ENCODE assay signal across 17 cellular contexts in the genomic region with DNA sequence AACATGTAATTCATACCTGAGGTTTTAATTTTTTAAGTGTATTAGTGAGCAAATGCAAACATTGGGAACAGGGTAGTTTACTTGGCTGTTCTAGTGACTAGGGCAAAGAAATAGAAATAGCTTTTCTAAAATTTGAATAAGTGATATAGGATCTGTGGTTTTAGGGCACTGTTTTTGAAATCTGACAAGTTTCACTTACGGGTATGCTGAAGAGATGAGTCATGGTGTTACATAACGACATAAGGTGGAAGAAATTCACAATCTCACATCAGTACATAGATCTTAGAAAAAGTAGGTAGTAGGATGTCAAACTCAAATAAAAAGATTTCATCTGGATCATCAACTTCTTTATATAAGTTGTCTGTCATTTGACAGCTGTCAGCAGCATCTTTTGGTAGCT.
DNase-seq lines count a peak whose midpoint lies in the region; ATAC-seq and TF ChIP-seq lines count a peak whose summit lies in the region.
"Had no signal": no experiment of that assay in that cellular context is flagged by ENCODE, and none has a peak within 500 bp of the region (broad histone marks: within the 10 kb centered on the region; RNA-seq: fewer than 3 reads in every experiment).

No MANE protein-coding gene starts in this region.

- DNase-seq in MV-4-11 (lab: John Stamatoyannopoulos, UW) (peak; percentile 9), choroid plexus epithelial cell (ENCODE audit: low read depth) (peak; percentile 58), Ammon's horn (ENCODE audit: low spot score) (no peak), NCI-H446 treated with DMSO at 0.1 percent for 48 hours (lab: John Stamatoyannopoulos, UW) (no peak), inferior parietal cortex (ENCODE audit: extremely low spot score) (no peak), NCI-H1694 (lab: John Stamatoyannopoulos, UW) (no peak)
- DNase-seq: activated CD8-positive, alpha-beta T cell treated with anti-CD3 and anti-CD28 coated beads for 36 hours; activated naive CD4-positive, alpha-beta T cell treated with Interleukin-2 at 50 U/mL for 16 hours; DMS79 treated with DMSO at 0.1 percent for 48 hours; KBM-7; Peyer's patch; posterior cingulate gyrus; stimulated activated naive CD8-positive, alpha-beta T cell treated with anti-CD3 and anti-CD28 coated beads, Interleukin-15, Interleukin-2, amounts not matched to agents 100 U/mL and 50 U/mL, for 24 hours; T1000 had no signal

- no peak overlapping the region for H3K4me3 ChIP-seq in choroid plexus epithelial cell (ENCODE audit: low read depth, low read length)
- H3K4me3 ChIP-seq: esophagus muscularis mucosa, Peyer's patch had no signal

- peak; percentile 84 for ATAC-seq in GM18517 (IDR thresholded peaks at IDR 0.05; ENCODE audit: unreplicated experiment)
- ATAC-seq in HG02798 (IDR thresholded peaks at IDR 0.05; ENCODE audit: poor library complexity, unreplicated experiment) = peak; percentile 68
- ATAC-seq: activated CD8-positive, alpha-beta T cell treated with anti-CD3 and anti-CD28 coated beads for 36 hours; stimulated activated naive CD8-positive, alpha-beta T cell treated with anti-CD3 and anti-CD28 coated beads, Interleukin-15, Interleukin-2, amounts not matched to agents 100 U/mL and 50 U/mL, for 24 hours had no signal

- no peak for TF ChIP-seq CTCF in choroid plexus epithelial cell (conservative IDR thresholded peaks at IDR 0.05; ENCODE audit: low read depth, low read length)

Comparison
In these comparisons a context has a peak if more than half of its experiments do, and no peak if none do; other contexts are left out.
1. DNase-seq: peak in MV-4-11 (single experiment) and choroid plexus epithelial cell (single experiment); none in Ammon's horn (single experiment), NCI-H446 treated with DMSO at 0.1 percent for 48 hours (single experiment), inferior parietal cortex (single experiment) and NCI-H1694 (single experiment).